Comparison of ENCODE assay signal across 22 cellular contexts in genomic region chr15:98663606-98664005, GRCh38. TPM values are rescaled to one million over a fixed set of nuclear protein-coding genes. Genes with fewer than 3 reads are reported as not detected.
DNase-seq lines count a peak whose midpoint lies in the region; ATAC-seq and TF ChIP-seq lines count a peak whose summit lies in the region.
"Had no signal": no experiment of that assay in that cellular context is flagged by ENCODE, and none has a peak within 500 bp of the region (broad histone marks: within the 10 kb centered on the region; RNA-seq: fewer than 3 reads in every experiment).

No MANE protein-coding gene starts in this region.

- peak overlapping the region; percentile 84 for H3K4ac ChIP-seq in trophoblast cell (ENCODE audit: low read depth, low read length)

- no peaks in the 10 kb centered on the region for H3K36me3 Mint-ChIP-seq in activated CD4-positive, alpha-beta T cell treated with anti-CD3 and anti-CD28 coated beads for 36 hours (ENCODE audit: low read depth)
- H3K36me3 Mint-ChIP-seq in activated CD4-positive, alpha-beta T cell treated with anti-CD3 and anti-CD28 coated beads, Interleukin-2, amount 10 ng/mL, durations not matched to agents 7 days and 5 days (ENCODE audit: low read depth), result no peaks in the 10 kb centered on the region

- CTCF ChIA-PET in activated CD4-positive, alpha-beta T cell treated with anti-CD3 and anti-CD28 coated beads for 36 hours (lab: Charles Lee), result no interaction called here
- CTCF ChIA-PET in activated CD4-positive, alpha-beta T cell treated with anti-CD3 and anti-CD28 coated beads, Interleukin-2, amount 10 ng/mL, durations not matched to agents 7 days and 5 days (lab: Charles Lee), result interaction anchor here (1.4 kb wide), 1 partner anchor 16 kb away, joined by 3 read pairs; the partner anchor contains the start of gene IGF1R
- CTCF ChIA-PET in GM10248 (lab: Yijun Ruan, JAX), result no interaction called here

- H3K27me3 Mint-ChIP-seq in activated CD4-positive, alpha-beta T cell treated with anti-CD3 and anti-CD28 coated beads for 36 hours, result no peaks in the 10 kb centered on the region
- no peaks in the 10 kb centered on the region for H3K27me3 Mint-ChIP-seq in activated CD4-positive, alpha-beta T cell treated with anti-CD3 and anti-CD28 coated beads, Interleukin-2, amount 10 ng/mL, durations not matched to agents 7 days and 5 days
- H3K27me3 Mint-ChIP-seq: CD4-positive, alpha-beta T cell had no signal

- H3K27me3 ChIP-seq in HUES64 (ENCODE audit: insufficient read depth, low read length) (no peaks in the 10 kb centered on the region), left ventricle myocardium inferior (ENCODE audit: low read depth) (no peaks in the 10 kb centered on the region), trophoblast cell (ENCODE audit: insufficient read depth, low read length) (no peaks in the 10 kb centered on the region)

- H3K4me3 Mint-ChIP-seq in activated CD4-positive, alpha-beta T cell treated with anti-CD3 and anti-CD28 coated beads for 36 hours, result no peak overlapping the region
- no peak overlapping the region for H3K4me3 Mint-ChIP-seq in activated CD4-positive, alpha-beta T cell treated with anti-CD3 and anti-CD28 coated beads, Interleukin-2, amount 10 ng/mL, durations not matched to agents 7 days and 5 days
- H3K4me3 Mint-ChIP-seq: CD4-positive, alpha-beta T cell; IgD-negative memory B cell had no signal

- no peak overlapping the region for H2AK5ac ChIP-seq in trophoblast cell (ENCODE audit: low read length)

- no peaks in the 10 kb centered on the region for H3K36me3 ChIP-seq in HUES64 (ENCODE audit: insufficient read depth, low read length)
- H3K36me3 ChIP-seq in left ventricle myocardium inferior, result no peaks in the 10 kb centered on the region
- H3K36me3 ChIP-seq in trophoblast cell (ENCODE audit: control insufficient read depth in 1 of 2, insufficient read depth in 2 of 2, low read length in 2 of 2), result peaks cover 2 to 6% of the 10 kb centered on the region in 2 experiments

- DNase-seq in activated CD4-positive, alpha-beta T cell treated with anti-CD3 and anti-CD28 coated beads for 36 hours, result no peak
- DNase-seq in activated CD4-positive, alpha-beta T cell treated with anti-CD3 and anti-CD28 coated beads, Interleukin-2, amount 10 ng/mL, durations not matched to agents 7 days and 5 days, result no peak
- DNase-seq in left ventricle myocardium inferior (no peak), trophoblast cell (no peak), GDM1 (lab: John Stamatoyannopoulos, UW) (no peak), GM10248 (ENCODE audit: extremely low spot score) (no peak)
- DNase-seq: Caco-2; CD4-positive, alpha-beta T cell; DMS153; Karpas-422; NCI-H1417 treated with DMSO at 0.1 percent for 48 hours; NCI-H187 treated with DMSO at 0.1 percent for 48 hours; NCI-H2227 treated with DMSO at 0.1 percent for 48 hours; NCI-H510A treated with DMSO at 0.1 percent for 48 hours; NCI-H82; OCI-M1; SIG-M5 had no signal

- peaks cover 51% of the 10 kb centered on the region for H3K4me1 Mint-ChIP-seq in activated CD4-positive, alpha-beta T cell treated with anti-CD3 and anti-CD28 coated beads for 36 hours
- H3K4me1 Mint-ChIP-seq in activated CD4-positive, alpha-beta T cell treated with anti-CD3 and anti-CD28 coated beads, Interleukin-2, amount 10 ng/mL, durations not matched to agents 7 days and 5 days, result peaks cover 34% of the 10 kb centered on the region

- H3K4me1 ChIP-seq in HUES64 (ENCODE audit: insufficient read depth, low read length), result peaks cover 80% of the 10 kb centered on the region
- H3K4me1 ChIP-seq in left ventricle myocardium inferior, result peaks cover 100% of the 10 kb centered on the region
- H3K4me1 ChIP-seq in trophoblast cell (ENCODE audit: control insufficient read depth in 1 of 2, insufficient read depth in 2 of 2, low read length in 2 of 2), result peaks cover 26 to 28% of the 10 kb centered on the region in 2 experiments

- POLR2A ChIA-PET in activated CD4-positive, alpha-beta T cell treated with anti-CD3 and anti-CD28 coated beads for 36 hours (lab: Charles Lee), result no interaction called here
- POLR2A ChIA-PET in activated CD4-positive, alpha-beta T cell treated with anti-CD3 and anti-CD28 coated beads, Interleukin-2, amount 10 ng/mL, durations not matched to agents 7 days and 5 days (lab: Charles Lee), result no interaction called here
- POLR2A ChIA-PET in GM10248 (lab: Yijun Ruan, JAX), result no interaction called here

- H3K9me3 Mint-ChIP-seq in activated CD4-positive, alpha-beta T cell treated with anti-CD3 and anti-CD28 coated beads for 36 hours (ENCODE audit: low read depth), result no peaks in the 10 kb centered on the region
- no peaks in the 10 kb centered on the region for H3K9me3 Mint-ChIP-seq in activated CD4-positive, alpha-beta T cell treated with anti-CD3 and anti-CD28 coated beads, Interleukin-2, amount 10 ng/mL, durations not matched to agents 7 days and 5 days
- H3K9me3 Mint-ChIP-seq: CD4-positive, alpha-beta T cell had no signal

- H3K9me3 ChIP-seq in HUES64 (ENCODE audit: insufficient read depth, low read depth, low read length) (no peaks in the 10 kb centered on the region), left ventricle myocardium inferior (replicated peaks) (no peaks in the 10 kb centered on the region), trophoblast cell (ENCODE audit: insufficient read depth, low read depth, low read length) (no peaks in the 10 kb centered on the region)
- H3K9me3 ChIP-seq: Caco-2 had no signal

- peak overlapping the region; percentile 40 for H3K18ac ChIP-seq in trophoblast cell (ENCODE audit: low read length)

- no peak overlapping the region for H2BK120ac ChIP-seq in trophoblast cell (ENCODE audit: insufficient read depth, low read length, poor library complexity)

- ATAC-seq in activated CD4-positive, alpha-beta T cell treated with anti-CD3 and anti-CD28 coated beads for 36 hours, result no peak
- ATAC-seq in GM18520 (IDR thresholded peaks at IDR 0.05; ENCODE audit: unreplicated experiment), result no peak
- ATAC-seq: SK-N-SH treated with all-trans-retinoic acid at 6 μM for 48 hours had no signal

- peaks cover 46% of the 10 kb centered on the region for H3K79me2 ChIP-seq in trophoblast cell (ENCODE audit: control insufficient read depth, insufficient read depth, low read length, poor library complexity)

- intact Hi-C loops in activated CD4-positive, alpha-beta T cell treated with anti-CD3 and anti-CD28 coated beads for 36 hours (cut with DNase I, micrococcal nuclease), result no loop called here
- intact Hi-C loops in left ventricle myocardium inferior (cut with micrococcal nuclease), result no loop called here

- no peak overlapping the region for H4K8ac ChIP-seq in trophoblast cell (ENCODE audit: low read depth, low read length)

- H3K23ac ChIP-seq in trophoblast cell (ENCODE audit: low read length), result no peak overlapping the region

- H3K27ac Mint-ChIP-seq in activated CD4-positive, alpha-beta T cell treated with anti-CD3 and anti-CD28 coated beads for 36 hours, result peak overlapping the region; percentile 14
- H3K27ac Mint-ChIP-seq in activated CD4-positive, alpha-beta T cell treated with anti-CD3 and anti-CD28 coated beads, Interleukin-2, amount 10 ng/mL, durations not matched to agents 7 days and 5 days, result no peak overlapping the region
- H3K27ac Mint-ChIP-seq: IgD-negative memory B cell had no signal

- H3K4me3 ChIP-seq in HUES64 (ENCODE audit: low read length) (no peak overlapping the region), left ventricle myocardium inferior (no peak overlapping the region), trophoblast cell (ENCODE audit: low read depth, low read length) (no peak overlapping the region)

- no peak overlapping the region for H4K91ac ChIP-seq in trophoblast cell (ENCODE audit: low read depth, low read length)

- no peak overlapping the region for H3K4me2 ChIP-seq in trophoblast cell (ENCODE audit: low read length)

- peaks cover 8% of the 10 kb centered on the region for H3K79me1 ChIP-seq in trophoblast cell (ENCODE audit: low read length)

- 91% methylated on average over 8 of the region's 8 CpGs for WGBS in HUES64
- WGBS in trophoblast cell (ENCODE audit: extremely low coverage, insufficient coverage, insufficient read length), result no CpG with 5 or more reads among the region's 8 CpGs

- TF ChIP-seq CTCF in left ventricle myocardium inferior (IDR thresholded peaks at IDR 0.05; ENCODE audit: borderline replicate concordance), result no peak
- no peak for TF ChIP-seq CTCF in GM10248 (IDR thresholded peaks at IDR 0.05; ENCODE audit: control extremely low read depth, extremely low read depth, low read depth, missing control alignments)

- no peak overlapping the region for H3K14ac ChIP-seq in trophoblast cell (ENCODE audit: low read length)

- no peak overlapping the region for H2BK12ac ChIP-seq in trophoblast cell (ENCODE audit: low read length)

- peak overlapping the region; percentile 8 for H2AFZ ChIP-seq in trophoblast cell (ENCODE audit: insufficient read depth, low read length, poor library complexity)

- no peak overlapping the region for H3K9ac ChIP-seq in HUES64 (ENCODE audit: low read depth, low read length)
- no peak overlapping the region for H3K9ac ChIP-seq in trophoblast cell (ENCODE audit: low read length)

- no peak overlapping the region for H4K12ac ChIP-seq in trophoblast cell (ENCODE audit: low read depth, low read length)

- H3K27ac ChIP-seq in HUES64 (ENCODE audit: low read depth, low read length), result 0 out of 2 replicates have a peak overlapping the region, but pooled peaks have one; percentile 20
- H3K27ac ChIP-seq in left ventricle myocardium inferior (replicated peaks), result peak overlapping the region; percentile 50
- no peak overlapping the region for H3K27ac ChIP-seq in trophoblast cell (ENCODE audit: low read depth, low read length)
- H3K27ac ChIP-seq: 22Rv1 had no signal

- H2BK5ac ChIP-seq in trophoblast cell (ENCODE audit: low read depth, low read length, poor library complexity), result no peak overlapping the region

RNA-seq across cellular contexts. Expression of gene IGF1R, which starts 15.3 kb away (rescaled TPM):
- 10 to 100 TPM; 26.3 to 43.7 TPM for total RNA-seq in activated CD4-positive, alpha-beta T cell treated with anti-CD3 and anti-CD28 coated beads for 36 hours
- 10 to 100 TPM; 18.8 to 24.8 TPM for total RNA-seq in activated CD4-positive, alpha-beta T cell treated with anti-CD3 and anti-CD28 coated beads, Interleukin-2, amount 10 ng/mL, durations not matched to agents 7 days and 5 days
- polyA plus RNA-seq in HUES64 (2013, experiment 1 of 2), result 29.5 TPM
- polyA plus RNA-seq in HUES64 (2013, experiment 2 of 2), result 34.0 TPM
- 37.2 TPM for total RNA-seq in left ventricle myocardium inferior
- 121 and 126 TPM in 2 replicates for polyA plus RNA-seq in trophoblast cell (2013)
